Comparison of ENCODE assay signal across 19 cellular contexts in the genomic region with DNA sequence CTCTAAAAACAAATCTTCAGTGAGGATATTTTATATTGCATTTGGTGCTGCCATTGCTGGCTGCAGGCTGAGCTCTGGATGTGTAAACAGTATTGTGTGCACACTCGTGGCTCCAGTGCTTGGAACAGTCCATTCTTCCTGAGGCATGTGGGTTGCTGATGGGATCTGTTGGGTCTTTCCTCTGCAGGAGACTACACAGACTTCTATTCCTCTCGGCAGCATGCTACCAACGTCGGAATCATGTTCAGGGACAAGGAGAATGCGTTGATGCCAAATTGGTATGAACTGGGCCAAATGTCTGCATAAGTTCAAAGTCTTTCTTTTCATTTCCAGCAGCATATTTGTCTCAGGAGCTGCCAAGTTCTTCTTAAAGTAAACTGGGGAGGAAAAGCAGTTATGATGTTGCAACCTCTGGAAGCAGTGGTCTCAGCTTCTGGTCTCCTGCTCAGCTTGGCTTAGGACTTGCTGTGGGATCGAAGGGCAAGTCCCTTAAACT. TPM values are rescaled to one million over a fixed set of nuclear protein-coding genes. Genes with fewer than 3 reads are reported as not detected.
A peak's percentile ranks its signal among the peaks of the same experiment; 100 is the strongest.
DNase-seq lines count a peak whose midpoint lies in the region; ATAC-seq, FAIRE-seq and TF ChIP-seq lines count a peak whose summit lies in the region.
"Had no signal": no experiment of that assay in that cellular context is flagged by ENCODE, and none has a peak within 500 bp of the region (broad histone marks: within the 10 kb centered on the region; RNA-seq: fewer than 3 reads in every experiment).

No MANE protein-coding gene starts in this region.

- H3K9me1 ChIP-seq in K562 (ENCODE audit: control insufficient read depth, insufficient read depth, low read length), result peaks cover 4% of the 10 kb centered on the region

- FAIRE-seq in K562 (lab: Jason Lieb, UNC), result peak; percentile 23
- FAIRE-seq: H54 had no signal

- TF ChIP-seq EP300 in K562 (IDR thresholded peaks at IDR 0.05; ENCODE audit: low read length), result no peak
- TF ChIP-seq EP300 in upper lobe of left lung (IDR thresholded peaks at IDR 0.05), result no peak

- H3K4me3 ChIP-seq in K562 (no peak overlapping the region), left lung (no peak overlapping the region), upper lobe of left lung (no peak overlapping the region), tibial artery (no peak overlapping the region)
- H3K4me3 ChIP-seq: ovary had no signal

- BruUV-seq in K562 (replicated peaks; lab: Mats Ljungman, UMichigan), result no TSS peak

- 0 out of 3 replicates have a peak, but pooled peaks cover under 1% of the 10 kb centered on the region for H3K79me2 ChIP-seq in K562 (ENCODE audit: control insufficient read depth, insufficient read depth, low read length)

- no peaks in the 10 kb centered on the region for H3K9me3 ChIP-seq in K562 (replicated peaks; ENCODE audit: control insufficient read depth, insufficient read depth, low read depth, low read length)
- H3K9me3 ChIP-seq in left lung, result no peaks in the 10 kb centered on the region
- no peaks in the 10 kb centered on the region for H3K9me3 ChIP-seq in upper lobe of left lung
- H3K9me3 ChIP-seq in tibial artery, result no peaks in the 10 kb centered on the region
- H3K9me3 ChIP-seq: BE2C, ovary had no signal

- TF ChIP-seq POLR2A in K562 (conservative IDR thresholded peaks at IDR 0.05) (no peak), upper lobe of left lung (IDR thresholded peaks at IDR 0.05) (no peak)

- H3K27ac ChIP-seq in K562 (ENCODE audit: extremely low read depth, low read depth, low read length), result no peak overlapping the region
- H3K27ac ChIP-seq in left lung, result peak overlapping the region; percentile 19 to 82
- peak overlapping the region in 3 of 4 donors; percentile 25 to 80 (median 59) for H3K27ac ChIP-seq in upper lobe of left lung
- H3K27ac ChIP-seq in tibial artery, result no peak overlapping the region
- H3K27ac ChIP-seq: ovary had no signal

- H3K36me3 ChIP-seq in K562 (ENCODE audit: control insufficient read depth, insufficient read depth, low read length) (peaks cover 76% of the 10 kb centered on the region), left lung (peaks cover 0 to 18% of the 10 kb centered on the region in 2 donors), upper lobe of left lung (peaks cover 0 to 12% (median 4%) of the 10 kb centered on the region in 4 donors), tibial artery (peaks cover 38 to 57% (median 38%) of the 10 kb centered on the region in 3 donors)
- H3K36me3 ChIP-seq: BE2C, ovary had no signal

- H3K9ac ChIP-seq in K562 (ENCODE audit: insufficient read depth in 1 of 2, low read depth in 2 of 2, low read length in 2 of 2), result no peak overlapping the region

- in situ Hi-C loops in K562 (cut with MboI), result loop anchor here (25.0 kb wide), 1 partner anchor 275 kb away; the partner anchor contains the start of gene MTHFS

- TF ChIP-seq CTCF in K562 (IDR thresholded peaks at IDR 0.05 in 2 of 3, conservative IDR thresholded peaks at IDR 0.05 in 1 of 3; ENCODE audit: insufficient read depth in 2 of 3, low read depth in 1 of 3, low read length in 3 of 3) (no peak), left lung (IDR thresholded peaks at IDR 0.05) (no peak), upper lobe of left lung (IDR thresholded peaks at IDR 0.05) (no peak), tibial artery (IDR thresholded peaks at IDR 0.05) (no peak)

- no peaks in the 10 kb centered on the region for H4K20me1 ChIP-seq in K562 (replicated peaks; ENCODE audit: control insufficient read depth, insufficient read depth, low read length)

- CTCF ChIA-PET in K562 (lab: Yijun Ruan, JAX; ENCODE audit: low intra/inter-chr PET ratio), result no interaction called here

- H3K27me3 ChIP-seq in K562 (ENCODE audit: control insufficient read depth in 2 of 2, insufficient read depth in 2 of 2, low read length in 2 of 2) (no peaks in the 10 kb centered on the region), left lung (no peaks in the 10 kb centered on the region), upper lobe of left lung (no peaks in the 10 kb centered on the region), tibial artery (no peaks in the 10 kb centered on the region)
- H3K27me3 ChIP-seq: BE2C, ovary had no signal

- WGBS in K562 (ENCODE audit: insufficient coverage, low coverage, missing lambda C conversion rate), result 96% methylated on average over 6 of the region's 6 CpGs
- 61 to 62% methylated on average over 5 to 6 of the region's 6 CpGs for WGBS in upper lobe of left lung, 2 donors

- peak; percentile 10 for DNase-seq in MV-4-11 (lab: John Stamatoyannopoulos, UW)
- DNase-seq in K562 (ENCODE audit: extremely low read depth in 1 of 4, low spot score in 3 of 4), result no peak
- no peak for DNase-seq in left lung
- DNase-seq in upper lobe of left lung, result no peak
- DNase-seq in HUDEP-2 (lab: John Stamatoyannopoulos, UW; ENCODE audit: unreplicated experiment in 76 of 76), result no peak
- DNase-seq in tibial artery, result no peak
- DNase-seq in germinal center (ENCODE audit: low spot score), result no peak
- DNase-seq: activated CD4-positive, alpha-beta T cell treated with anti-CD3 and anti-CD28 coated beads for 1 hour; activated effector memory CD4-positive, alpha-beta T cell treated with anti-CD3 and anti-CD28 coated beads, Interleukin-2, amount 50 U/mL, for 16 hours; amygdala; BE2C; Calu3; effector memory CD8-positive, alpha-beta T cell; foreskin fibroblast; NCI-H1436; NCI-H2171 treated with DMSO at 0.1 percent for 48 hours; PC-3 had no signal

- TF ChIP-seq RAD21 in K562 (CRISPR knock-in tag; conservative IDR thresholded peaks at IDR 0.05 in 1 of 2, IDR thresholded peaks at IDR 0.05 in 1 of 2), result no peak

- H3K4me1 ChIP-seq in K562 (replicated peaks in 1 of 2; ENCODE audit: control insufficient read depth in 2 of 2, insufficient read depth in 2 of 2, low read length in 2 of 2) (peaks cover 21 to 23% of the 10 kb centered on the region in 2 experiments), left lung (peaks cover 20 to 32% of the 10 kb centered on the region in 2 donors), upper lobe of left lung (peaks cover 22 to 34% (median 30%) of the 10 kb centered on the region in 4 donors), tibial artery (no peaks in the 10 kb centered on the region)
- H3K4me1 ChIP-seq: BE2C had no signal

- no peak for ATAC-seq in K562
- ATAC-seq in left lung, result peak; percentile 28
- ATAC-seq in upper lobe of left lung (ENCODE audit: low FRiP score in 2 of 2), result no peak
- ATAC-seq: effector memory CD8-positive, alpha-beta T cell; PC-3 had no signal

- H2AFZ ChIP-seq in K562 (ENCODE audit: low read depth, low read length), result no peak overlapping the region

- POLR2A ChIA-PET in K562 (lab: Yijun Ruan, JAX), result interaction anchor here (0.6 to 1.1 kb wide), 3 partner anchors 9 to 240 kb away, joined by 3 to 4 read pairs (median 3); no protein-coding TSS in a partner anchor

- intact Hi-C loops in K562 (cut with micrococcal nuclease), result no loop called here
- intact Hi-C loops in left lung (cut with DNase I), result no loop called here
- intact Hi-C loops in tibial artery (cut with DNase I; ENCODE audit: low total_unique reads), result no loop called here

- H3K4me2 ChIP-seq in K562 (ENCODE audit: insufficient read depth, low read length), result no peak overlapping the region

TF ChIP-seq in K562, 482 proteins besides CTCF, POLR2A, EP300 and RAD21 (continues in another document):
- TF ChIP-seq OTX1 (CRISPR knock-in tag; IDR thresholded peaks at IDR 0.05) (no peak), SOX6 (IDR thresholded peaks at IDR 0.05) (no peak), PPARD (CRISPR knock-in tag; IDR thresholded peaks at IDR 0.05) (no peak), ZNF324 (CRISPR knock-in tag; IDR thresholded peaks at IDR 0.05) (no peak), ZNF764 (CRISPR knock-in tag; IDR thresholded peaks at IDR 0.05; ENCODE audit: low read depth) (no peak), PTBP1 (IDR thresholded peaks at IDR 0.05; ENCODE audit: low read depth, low read length) (no peak), BRD9 (IDR thresholded peaks at IDR 0.05; ENCODE audit: low read depth, partially characterized antibody) (no peak), ZNF76 (CRISPR knock-in tag; IDR thresholded peaks at IDR 0.05; ENCODE audit: borderline replicate concordance) (no peak), ZNF146 (CRISPR knock-in tag; IDR thresholded peaks at IDR 0.05; ENCODE audit: unreplicated experiment) (no peak), ZNF586 (CRISPR knock-in tag; conservative IDR thresholded peaks at IDR 0.05) (no peak), MAFG (tag; conservative IDR thresholded peaks at IDR 0.05) (no peak)
- TF ChIP-seq, protein P1, sequence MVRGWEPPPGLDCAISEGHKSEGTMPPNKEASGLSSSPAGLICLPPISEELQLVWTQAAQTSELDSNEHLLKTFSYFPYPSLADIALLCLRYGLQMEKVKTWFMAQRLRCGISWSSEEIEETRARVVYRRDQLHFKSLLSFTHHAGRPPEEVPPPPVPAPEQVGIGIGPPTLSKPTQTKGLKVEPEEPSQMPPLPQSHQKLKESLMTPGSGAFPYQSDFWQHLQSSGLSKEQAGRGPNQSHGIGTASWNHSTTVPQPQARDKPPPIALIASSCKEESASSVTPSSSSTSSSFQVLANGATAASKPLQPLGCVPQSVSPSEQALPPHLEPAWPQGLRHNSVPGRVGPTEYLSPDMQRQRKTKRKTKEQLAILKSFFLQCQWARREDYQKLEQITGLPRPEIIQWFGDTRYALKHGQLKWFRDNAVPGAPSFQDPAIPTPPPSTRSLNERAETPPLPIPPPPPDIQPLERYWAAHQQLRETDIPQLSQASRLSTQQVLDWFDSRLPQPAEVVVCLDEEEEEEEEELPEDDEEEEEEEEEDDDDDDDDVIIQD (CRISPR knock-in tag; IDR thresholded peaks at IDR 0.05), result no peak

RNA-seq across cellular contexts. Expression of gene FAH, which starts 9.3 kb away (rescaled TPM):
- 56.0 and 108 TPM in 2 replicates for total RNA-seq in K562 (2011; cell fraction: chromatin; rRNA removed; ENCODE audit: low replicate concordance)
- total RNA-seq in K562 (2011; cell fraction: nucleolus; rRNA removed), result 63.9 and 67.4 TPM in 2 replicates
- total RNA-seq in K562 (2011; cell fraction: nucleoplasm; rRNA removed), result 79.6 and 83.7 TPM in 2 replicates
- 89.0 and 100 TPM in 2 replicates for total RNA-seq in K562 (2014; rRNA removed)
- total RNA-seq in K562 (2014; rRNA removed; fragmentation: Illumina TruSeq; extraction: Trizol), result 51.1 and 66.8 TPM in 2 replicates
- 103 and 107 TPM in 2 replicates for total RNA-seq in K562 (2015; rRNA removed; fragmentation: Illumina TruSeq; extraction: Trizol)
- total RNA-seq in K562 (2021), result 117 and 121 TPM in 2 replicates
- 64.8 and 69.7 TPM in 2 replicates for polyA plus RNA-seq in K562 (2011; rRNA removed)
- 77.3 and 116 TPM in 2 replicates for polyA plus RNA-seq in K562 (2011; cell fraction: cytosol; rRNA removed)
- 114 and 173 TPM in 2 replicates for polyA plus RNA-seq in K562 (2011; cell fraction: nucleus; rRNA removed)
- polyA plus RNA-seq in K562 (2012), result 158 and 187 TPM in 2 replicates
- 122 and 129 TPM in 2 replicates for polyA plus RNA-seq in K562 (2014; fragmentation: Illumina TruSeq; extraction: Trizol)
- polyA plus RNA-seq in K562 (2014; fragmentation: Nextera tagmentation; extraction: Ambion mirVana), result 100 to 1,000 TPM; 302 to 310 TPM
- 80.7 and 95.4 TPM in 2 replicates for polyA plus RNA-seq in K562 (2014; rRNA removed)
- polyA minus RNA-seq in K562 (2011; rRNA and poly(A)+ RNA removed), result 80.7 and 150 TPM in 2 replicates
- 62.9 and 87.4 TPM in 2 replicates for polyA minus RNA-seq in K562 (2011; cell fraction: cytosol; rRNA and poly(A)+ RNA removed)
- 44.5 and 46.4 TPM in 2 replicates for polyA minus RNA-seq in K562 (2011; cell fraction: nucleus; rRNA and poly(A)+ RNA removed)
- total RNA-seq in left lung, result 10 to 100 TPM; 56.4 to 68.7 TPM
- 10 to 100 TPM; 14.0 to 46.1 (median 34.5) TPM for total RNA-seq in upper lobe of left lung

Comparison
In these comparisons a context has a peak if more than half of its experiments do, and no peak if none do; other contexts are left out.
1. H3K27ac ChIP-seq: peak in left lung (2 of 2) and upper lobe of left lung (3 of 4); none in K562 (single experiment) and tibial artery (0 of 2).